Comparison of ENCODE assay signal across 1 cellular context in the genomic region with DNA sequence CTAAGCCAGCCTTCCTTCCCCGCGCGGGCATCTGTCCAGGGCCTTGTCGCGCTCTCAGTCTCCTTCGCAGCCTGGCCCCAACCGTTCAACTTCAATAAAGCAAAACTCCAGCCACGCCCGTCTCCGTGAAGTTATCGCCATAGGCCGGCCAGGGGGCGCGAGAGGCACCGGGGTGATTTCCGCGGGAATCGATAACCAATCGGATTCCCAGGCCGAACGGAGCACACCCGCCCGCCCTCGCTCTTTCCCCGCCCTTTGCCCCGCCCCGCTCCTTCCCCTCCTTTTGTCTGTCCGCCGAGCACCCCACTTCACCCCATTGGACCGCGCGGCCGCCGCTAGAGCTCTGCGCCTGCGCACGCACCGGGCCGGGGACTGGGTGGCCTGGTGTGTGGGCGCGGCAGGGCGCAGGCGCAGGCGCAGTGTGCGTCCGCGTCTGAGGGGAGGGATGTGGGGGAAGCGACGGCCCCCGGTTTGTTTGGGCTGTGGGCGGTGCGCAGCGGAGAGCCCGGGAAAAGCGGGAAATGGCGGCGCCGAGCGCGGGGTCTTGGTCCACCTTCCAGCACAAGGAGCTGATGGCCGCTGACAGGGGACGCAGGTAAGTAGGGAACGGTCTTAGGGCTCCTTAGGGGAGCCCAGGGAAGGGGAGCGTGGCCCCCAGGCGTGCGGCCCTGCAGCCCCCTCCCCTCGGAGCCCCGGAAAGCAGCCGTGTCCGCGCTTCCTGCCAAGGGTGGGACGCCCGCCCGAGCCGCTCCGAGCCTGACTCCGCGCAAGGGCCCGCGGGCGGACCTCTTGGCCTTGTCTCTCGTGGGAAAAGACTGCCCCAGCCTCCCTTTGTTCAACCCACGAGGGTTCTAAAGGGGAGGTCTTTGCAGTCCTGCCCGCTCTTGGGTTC.
TF ChIP-seq lines count a peak whose summit lies in the region.

CASP2 (plus strand) TSS at position 417 of the 892 bp plus-strand sequence; CDS start at position 522, 105 bp downstream.

TF ChIP-seq in K562, 482 proteins besides CTCF, POLR2A, EP300 and RAD21 (continued from another document and continues in another):
- TF ChIP-seq E2F4 (CRISPR knock-in tag; IDR thresholded peaks at IDR 0.05; ENCODE audit: low read depth) (peak; percentile 86), ZNF354B (CRISPR knock-in tag; IDR thresholded peaks at IDR 0.05) (no peak), NFXL1 (CRISPR knock-in tag; IDR thresholded peaks at IDR 0.05) (0 out of 2 replicates have a peak, but pooled peaks have one; percentile 55), RCOR1 (IDR thresholded peaks at IDR 0.05; ENCODE audit: borderline replicate concordance in 1 of 2, low read depth in 2 of 2, low read length in 2 of 2) (peak in 1 of 2 experiments; percentile 76; a peak in 2 of 4 replicates), TRIM28 (IDR thresholded peaks at IDR 0.05) (peak; percentile 12; the same call in 1 of the 2 replicates), PML (IDR thresholded peaks at IDR 0.05; ENCODE audit: low read length) (peak; percentile 89), ELF4 (CRISPR knock-in tag; IDR thresholded peaks at IDR 0.05) (no peak; the same call in 1 of the 2 replicates), E2F3 (CRISPR knock-in tag; IDR thresholded peaks at IDR 0.05) (peak; percentile 96), ETV5 (CRISPR knock-in tag; IDR thresholded peaks at IDR 0.05; ENCODE audit: low read depth) (peak; percentile 59), JUNB (CRISPR knock-in tag; conservative IDR thresholded peaks at IDR 0.05) (no peak), CREM (IDR thresholded peaks at IDR 0.05; ENCODE audit: low read depth) (peak; percentile 53), STAG1 (CRISPR knock-in tag; IDR thresholded peaks at IDR 0.05; ENCODE audit: borderline replicate concordance) (no peak), MXI1 (IDR thresholded peaks at IDR 0.05; ENCODE audit: low read depth, low read length) (peak; percentile 18; the same call in 1 of the 2 replicates), TCF7 (IDR thresholded peaks at IDR 0.05; ENCODE audit: borderline replicate concordance) (0 out of 2 replicates have a peak, but pooled peaks have one; percentile 75), ZNF668 (CRISPR knock-in tag; IDR thresholded peaks at IDR 0.05) (no peak), GTF2F1 (IDR thresholded peaks at IDR 0.05; ENCODE audit: low read depth, low read length) (peak; percentile 82), SIX5 (IDR thresholded peaks at IDR 0.05; ENCODE audit: borderline replicate concordance in 1 of 2, insufficient read depth in 1 of 2, low read depth in 1 of 2, low read length in 2 of 2) (no peak), NONO (IDR thresholded peaks at IDR 0.05; ENCODE audit: low read depth in 2 of 2, low read length in 1 of 2) (peak; percentile 64 to 65; a peak in 2 of 4 replicates), CBFA2T2 (conservative IDR thresholded peaks at IDR 0.05) (no peak), PHB (CRISPR knock-in tag; IDR thresholded peaks at IDR 0.05) (peak; percentile 96; the same call in 1 of the 2 replicates), NUFIP1 (IDR thresholded peaks at IDR 0.05; ENCODE audit: partially characterized antibody) (no peak), TBL1XR1 (IDR thresholded peaks at IDR 0.05; ENCODE audit: low read length in 2 of 2) (0 out of 4 replicates have a peak, but pooled peaks of 1 of the 2 experiments have one; percentile 33), MYNN (IDR thresholded peaks at IDR 0.05) (no peak), MYNN (CRISPR knock-in tag; IDR thresholded peaks at IDR 0.05) (no peak), NFIC (IDR thresholded peaks at IDR 0.05) (peak; percentile 61), ZNF436 (CRISPR knock-in tag; IDR thresholded peaks at IDR 0.05) (no peak), XRCC4 (IDR thresholded peaks at IDR 0.05; ENCODE audit: extremely low read depth, insufficient read depth, insufficient read length) (no peak), RUNX1 (IDR thresholded peaks at IDR 0.05; ENCODE audit: low read depth) (peak; percentile 61; the same call in 1 of the 2 replicates), ZC3H11A (IDR thresholded peaks at IDR 0.05; ENCODE audit: low read depth, low read length) (peak; percentile 43; the same call in 1 of the 2 replicates), NBN (IDR thresholded peaks at IDR 0.05; ENCODE audit: low read depth) (peak; percentile 73), TAF1 (IDR thresholded peaks at IDR 0.05; ENCODE audit: control insufficient read depth, extremely low read depth, insufficient read depth, low read length, severe bottlenecking) (peak; percentile 87), ZNF124 (CRISPR knock-in tag; IDR thresholded peaks at IDR 0.05) (no peak), POLR2B (IDR thresholded peaks at IDR 0.05; ENCODE audit: low read depth, partially characterized antibody) (peak; percentile 98), ZNF232 (CRISPR knock-in tag; IDR thresholded peaks at IDR 0.05) (peak; percentile 72; the same call in 1 of the 2 replicates), FOXK2 (conservative IDR thresholded peaks at IDR 0.05 in 1 of 2, IDR thresholded peaks at IDR 0.05 in 1 of 2; ENCODE audit: low read depth in 2 of 2) (no peak; a peak in 1 of 4 replicates), ZNF239 (CRISPR knock-in tag; IDR thresholded peaks at IDR 0.05) (no peak), ZBTB1 (CRISPR knock-in tag; IDR thresholded peaks at IDR 0.05; ENCODE audit: borderline replicate concordance, low read depth) (peak; percentile 76), ZNF184 (CRISPR knock-in tag; IDR thresholded peaks at IDR 0.05) (no peak), ZNF408 (CRISPR knock-in tag; IDR thresholded peaks at IDR 0.05; ENCODE audit: low read depth) (no peak), USF2 (CRISPR knock-in tag; IDR thresholded peaks at IDR 0.05) (no peak), ZNF830 (CRISPR knock-in tag; IDR thresholded peaks at IDR 0.05) (0 out of 2 replicates have a peak, but pooled peaks have one; percentile 45), SMAD2 (IDR thresholded peaks at IDR 0.05; ENCODE audit: low read depth, low read length) (no peak), HNRNPK (IDR thresholded peaks at IDR 0.05; ENCODE audit: low read depth, low read length, poor library complexity, severe bottlenecking) (peak; percentile 89), SMARCB1 (IDR thresholded peaks at IDR 0.05; ENCODE audit: insufficient read length, low read depth) (no peak), NEUROD1 (IDR thresholded peaks at IDR 0.05; ENCODE audit: borderline replicate concordance, low read depth, low read length, partially characterized antibody) (peak; percentile 58), ZNF507 (tag; conservative IDR thresholded peaks at IDR 0.05) (no peak), ETS2 (tag; IDR thresholded peaks at IDR 0.05; ENCODE audit: borderline replicate concordance, poor library complexity, severe bottlenecking) (no peak)
- TF ChIP-seq, protein P1, sequence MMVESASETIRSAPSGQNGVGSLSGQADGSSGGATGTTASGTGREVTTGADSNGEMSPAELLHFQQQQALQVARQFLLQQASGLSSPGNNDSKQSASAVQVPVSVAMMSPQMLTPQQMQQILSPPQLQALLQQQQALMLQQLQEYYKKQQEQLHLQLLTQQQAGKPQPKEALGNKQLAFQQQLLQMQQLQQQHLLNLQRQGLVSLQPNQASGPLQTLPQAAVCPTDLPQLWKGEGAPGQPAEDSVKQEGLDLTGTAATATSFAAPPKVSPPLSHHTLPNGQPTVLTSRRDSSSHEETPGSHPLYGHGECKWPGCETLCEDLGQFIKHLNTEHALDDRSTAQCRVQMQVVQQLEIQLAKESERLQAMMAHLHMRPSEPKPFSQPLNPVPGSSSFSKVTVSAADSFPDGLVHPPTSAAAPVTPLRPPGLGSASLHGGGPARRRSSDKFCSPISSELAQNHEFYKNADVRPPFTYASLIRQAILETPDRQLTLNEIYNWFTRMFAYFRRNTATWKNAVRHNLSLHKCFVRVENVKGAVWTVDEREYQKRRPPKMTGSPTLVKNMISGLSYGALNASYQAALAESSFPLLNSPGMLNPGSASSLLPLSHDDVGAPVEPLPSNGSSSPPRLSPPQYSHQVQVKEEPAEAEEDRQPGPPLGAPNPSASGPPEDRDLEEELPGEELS (CRISPR knock-in tag; IDR thresholded peaks at IDR 0.05; ENCODE audit: borderline replicate concordance) = peak; percentile 95; the same call in 1 of the 2 replicates
- TF ChIP-seq, protein P2, sequence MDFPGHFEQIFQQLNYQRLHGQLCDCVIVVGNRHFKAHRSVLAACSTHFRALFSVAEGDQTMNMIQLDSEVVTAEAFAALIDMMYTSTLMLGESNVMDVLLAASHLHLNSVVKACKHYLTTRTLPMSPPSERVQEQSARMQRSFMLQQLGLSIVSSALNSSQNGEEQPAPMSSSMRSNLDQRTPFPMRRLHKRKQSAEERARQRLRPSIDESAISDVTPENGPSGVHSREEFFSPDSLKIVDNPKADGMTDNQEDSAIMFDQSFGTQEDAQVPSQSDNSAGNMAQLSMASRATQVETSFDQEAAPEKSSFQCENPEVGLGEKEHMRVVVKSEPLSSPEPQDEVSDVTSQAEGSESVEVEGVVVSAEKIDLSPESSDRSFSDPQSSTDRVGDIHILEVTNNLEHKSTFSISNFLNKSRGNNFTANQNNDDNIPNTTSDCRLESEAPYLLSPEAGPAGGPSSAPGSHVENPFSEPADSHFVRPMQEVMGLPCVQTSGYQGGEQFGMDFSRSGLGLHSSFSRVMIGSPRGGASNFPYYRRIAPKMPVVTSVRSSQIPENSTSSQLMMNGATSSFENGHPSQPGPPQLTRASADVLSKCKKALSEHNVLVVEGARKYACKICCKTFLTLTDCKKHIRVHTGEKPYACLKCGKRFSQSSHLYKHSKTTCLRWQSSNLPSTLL (IDR thresholded peaks at IDR 0.05) = no peak
- TF ChIP-seq, protein P3, sequence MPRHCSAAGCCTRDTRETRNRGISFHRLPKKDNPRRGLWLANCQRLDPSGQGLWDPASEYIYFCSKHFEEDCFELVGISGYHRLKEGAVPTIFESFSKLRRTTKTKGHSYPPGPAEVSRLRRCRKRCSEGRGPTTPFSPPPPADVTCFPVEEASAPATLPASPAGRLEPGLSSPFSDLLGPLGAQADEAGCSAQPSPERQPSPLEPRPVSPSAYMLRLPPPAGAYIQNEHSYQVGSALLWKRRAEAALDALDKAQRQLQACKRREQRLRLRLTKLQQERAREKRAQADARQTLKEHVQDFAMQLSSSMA (CRISPR knock-in tag; IDR thresholded peaks at IDR 0.05) = peak; percentile 20; the same call in 1 of the 2 replicates
- TF ChIP-seq, protein P4, sequence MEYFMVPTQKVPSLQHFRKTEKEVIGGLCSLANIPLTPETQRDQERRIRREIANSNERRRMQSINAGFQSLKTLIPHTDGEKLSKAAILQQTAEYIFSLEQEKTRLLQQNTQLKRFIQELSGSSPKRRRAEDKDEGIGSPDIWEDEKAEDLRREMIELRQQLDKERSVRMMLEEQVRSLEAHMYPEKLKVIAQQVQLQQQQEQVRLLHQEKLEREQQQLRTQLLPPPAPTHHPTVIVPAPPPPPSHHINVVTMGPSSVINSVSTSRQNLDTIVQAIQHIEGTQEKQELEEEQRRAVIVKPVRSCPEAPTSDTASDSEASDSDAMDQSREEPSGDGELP (CRISPR knock-in tag; IDR thresholded peaks at IDR 0.05; ENCODE audit: borderline replicate concordance) = peak; percentile 92
- TF ChIP-seq, protein P5, sequence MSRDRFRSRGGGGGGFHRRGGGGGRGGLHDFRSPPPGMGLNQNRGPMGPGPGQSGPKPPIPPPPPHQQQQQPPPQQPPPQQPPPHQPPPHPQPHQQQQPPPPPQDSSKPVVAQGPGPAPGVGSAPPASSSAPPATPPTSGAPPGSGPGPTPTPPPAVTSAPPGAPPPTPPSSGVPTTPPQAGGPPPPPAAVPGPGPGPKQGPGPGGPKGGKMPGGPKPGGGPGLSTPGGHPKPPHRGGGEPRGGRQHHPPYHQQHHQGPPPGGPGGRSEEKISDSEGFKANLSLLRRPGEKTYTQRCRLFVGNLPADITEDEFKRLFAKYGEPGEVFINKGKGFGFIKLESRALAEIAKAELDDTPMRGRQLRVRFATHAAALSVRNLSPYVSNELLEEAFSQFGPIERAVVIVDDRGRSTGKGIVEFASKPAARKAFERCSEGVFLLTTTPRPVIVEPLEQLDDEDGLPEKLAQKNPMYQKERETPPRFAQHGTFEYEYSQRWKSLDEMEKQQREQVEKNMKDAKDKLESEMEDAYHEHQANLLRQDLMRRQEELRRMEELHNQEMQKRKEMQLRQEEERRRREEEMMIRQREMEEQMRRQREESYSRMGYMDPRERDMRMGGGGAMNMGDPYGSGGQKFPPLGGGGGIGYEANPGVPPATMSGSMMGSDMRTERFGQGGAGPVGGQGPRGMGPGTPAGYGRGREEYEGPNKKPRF (IDR thresholded peaks at IDR 0.05; ENCODE audit: low read depth, low read length) = no peak
- TF ChIP-seq, protein P6, sequence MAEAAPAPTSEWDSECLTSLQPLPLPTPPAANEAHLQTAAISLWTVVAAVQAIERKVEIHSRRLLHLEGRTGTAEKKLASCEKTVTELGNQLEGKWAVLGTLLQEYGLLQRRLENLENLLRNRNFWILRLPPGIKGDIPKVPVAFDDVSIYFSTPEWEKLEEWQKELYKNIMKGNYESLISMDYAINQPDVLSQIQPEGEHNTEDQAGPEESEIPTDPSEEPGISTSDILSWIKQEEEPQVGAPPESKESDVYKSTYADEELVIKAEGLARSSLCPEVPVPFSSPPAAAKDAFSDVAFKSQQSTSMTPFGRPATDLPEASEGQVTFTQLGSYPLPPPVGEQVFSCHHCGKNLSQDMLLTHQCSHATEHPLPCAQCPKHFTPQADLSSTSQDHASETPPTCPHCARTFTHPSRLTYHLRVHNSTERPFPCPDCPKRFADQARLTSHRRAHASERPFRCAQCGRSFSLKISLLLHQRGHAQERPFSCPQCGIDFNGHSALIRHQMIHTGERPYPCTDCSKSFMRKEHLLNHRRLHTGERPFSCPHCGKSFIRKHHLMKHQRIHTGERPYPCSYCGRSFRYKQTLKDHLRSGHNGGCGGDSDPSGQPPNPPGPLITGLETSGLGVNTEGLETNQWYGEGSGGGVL (CRISPR knock-in tag; IDR thresholded peaks at IDR 0.05) = no peak
- TF ChIP-seq, protein P7, sequence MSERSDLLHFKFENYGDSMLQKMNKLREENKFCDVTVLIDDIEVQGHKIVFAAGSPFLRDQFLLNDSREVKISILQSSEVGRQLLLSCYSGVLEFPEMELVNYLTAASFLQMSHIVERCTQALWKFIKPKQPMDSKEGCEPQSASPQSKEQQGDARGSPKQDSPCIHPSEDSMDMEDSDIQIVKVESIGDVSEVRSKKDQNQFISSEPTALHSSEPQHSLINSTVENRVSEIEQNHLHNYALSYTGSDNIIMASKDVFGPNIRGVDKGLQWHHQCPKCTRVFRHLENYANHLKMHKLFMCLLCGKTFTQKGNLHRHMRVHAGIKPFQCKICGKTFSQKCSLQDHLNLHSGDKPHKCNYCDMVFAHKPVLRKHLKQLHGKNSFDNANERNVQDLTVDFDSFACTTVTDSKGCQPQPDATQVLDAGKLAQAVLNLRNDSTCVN (CRISPR knock-in tag; IDR thresholded peaks at IDR 0.05) = no peak
